ENCODE assay signal across 7 cellular contexts in genomic region chr16:85028638-85029412, GRCh38. TPM values are rescaled to one million over a fixed set of nuclear protein-coding genes. Genes with fewer than 3 reads are reported as not detected.
DNase-seq lines count a peak whose midpoint lies in the region; ATAC-seq and TF ChIP-seq lines count a peak whose summit lies in the region.

No MANE protein-coding gene starts in this region.

- ATAC-seq in GM19035 (IDR thresholded peaks at IDR 0.05; ENCODE audit: unreplicated experiment) (peak; percentile 31), sciatic nerve (peak; percentile 53), GM19463 (IDR thresholded peaks at IDR 0.05; ENCODE audit: unreplicated experiment) (no peak)

- intact Hi-C loops in sciatic nerve (cut with DNase I) = no loop called here

- peaks cover 5% of the 10 kb centered on the region for H3K36me3 ChIP-seq in NT2/D1 (ENCODE audit: insufficient read depth, insufficient read length, low read length)

- peaks cover 9% of the 10 kb centered on the region for H3K4me1 ChIP-seq in NT2/D1 (ENCODE audit: insufficient read depth, insufficient read length)

- H3K27me3 ChIP-seq in NT2/D1 (ENCODE audit: insufficient read depth, insufficient read length) = peaks cover 11% of the 10 kb centered on the region

- peak overlapping the region; percentile 82 for H3K9ac ChIP-seq in NT2/D1 (ENCODE audit: insufficient read length, low read depth)

- no peaks in the 10 kb centered on the region for H3K9me3 ChIP-seq in NT2/D1 (ENCODE audit: insufficient read depth, low read length)

- DNase-seq in NT2/D1 (ENCODE audit: low read depth, low spot score) (no peak), fibroblast of villous mesenchyme (ENCODE audit: low read depth) (peak; percentile 58), sciatic nerve (ENCODE audit: low spot score) (no peak), AML-193 (lab: John Stamatoyannopoulos, UW) (no peak)
- peak; percentile 61 for DNase-seq in activated T-helper 9 cell treated with anti-CD3 and anti-CD28 coated beads, Interleukin-2, amount 50 U/mL, for 16 hours (ENCODE audit: low read depth)

- no peak for TF ChIP-seq CTCF in fibroblast of villous mesenchyme (IDR thresholded peaks at IDR 0.05; ENCODE audit: insufficient read depth, low read depth, low read length)

- peak overlapping the region; percentile 70 for H3K4me3 ChIP-seq in NT2/D1 (ENCODE audit: insufficient read length, low read depth)
- H3K4me3 ChIP-seq in fibroblast of villous mesenchyme (ENCODE audit: low read depth, low read length) = peak overlapping the region; percentile 82

RNA-seq across cellular contexts. Expression of gene KIAA0513, which starts 1.2 kb away (rescaled TPM):
- total RNA-seq in fibroblast of villous mesenchyme (17.7 and 26.3 TPM in 2 replicates), sciatic nerve (12.6 TPM)

RNA-seq across cellular contexts. Expression of gene ZDHHC7, which starts 17.5 kb away (rescaled TPM):
- total RNA-seq in fibroblast of villous mesenchyme (109 and 164 TPM in 2 replicates), sciatic nerve (48.8 TPM)

Comparison
In these comparisons a context has a peak if more than half of its experiments do, and no peak if none do; other contexts are left out.
1. DNase-seq: peak in activated T-helper 9 cell treated with anti-CD3 and anti-CD28 coated beads, Interleukin-2, amount 50 U/mL, for 16 hours (single experiment) and fibroblast of villous mesenchyme (single experiment); none in NT2/D1 (single experiment), sciatic nerve (single experiment) and AML-193 (0 of 2).